16 cellular contexts compared by ENCODE assay signal in genomic region chrX:119891961-119892692, GRCh38. TPM values are rescaled to one million over a fixed set of nuclear protein-coding genes. Genes with fewer than 3 reads are reported as not detected.
"Had no signal": no experiment of that assay in that cellular context is flagged by ENCODE, and none has a peak within 500 bp of the region (broad histone marks: within the 10 kb centered on the region; RNA-seq: fewer than 3 reads in every experiment).

No MANE protein-coding gene starts in this region.

RNA-seq across cellular contexts. Expression of gene AKAP14, which starts 3.6 kb away (rescaled TPM):
- total RNA-seq: activated CD4-positive, alpha-beta memory T cell treated with anti-CD3 and anti-CD28 coated beads, Interleukin-2, amount 10 ng/mL, durations not matched to agents 7 days and 5 days; activated CD4-positive, alpha-beta T cell treated with anti-CD3 and anti-CD28 coated beads, Interleukin-2, amount 10 ng/mL, durations not matched to agents 7 days and 5 days; activated naive CD8-positive, alpha-beta T cell treated with anti-CD3 and anti-CD28 coated beads, Interleukin-2, amount 10 ng/mL, durations not matched to agents 7 days and 5 days; activated T-cell treated with anti-CD3 and anti-CD28 coated beads, Interleukin-2, amount 50 U/mL, for 72 hours; ascending aorta; bronchial epithelial cell; cardiac septum; dermis blood vessel endothelial cell; esophagus squamous epithelium; fibroblast of lung; fibroblast of villous mesenchyme; gastroesophageal sphincter; glomerular endothelial cell; T-helper 1 cell treated with Interleukin-12 subunit alpha and Interleukin-12 subunit beta and Interleukin-4 antibody, amounts not matched to agents 30 ng/mL and 1 ng/mL, for 36 hours; WTC11 had no signal
- polyA plus RNA-seq: esophagus, fibroblast of lung had no signal

RNA-seq across cellular contexts. Expression of gene UPF3B, which starts 39.4 kb away (rescaled TPM):
- total RNA-seq: ascending aorta had no signal
